Comparison of ENCODE assay signal across 8 cellular contexts in the genomic region with DNA sequence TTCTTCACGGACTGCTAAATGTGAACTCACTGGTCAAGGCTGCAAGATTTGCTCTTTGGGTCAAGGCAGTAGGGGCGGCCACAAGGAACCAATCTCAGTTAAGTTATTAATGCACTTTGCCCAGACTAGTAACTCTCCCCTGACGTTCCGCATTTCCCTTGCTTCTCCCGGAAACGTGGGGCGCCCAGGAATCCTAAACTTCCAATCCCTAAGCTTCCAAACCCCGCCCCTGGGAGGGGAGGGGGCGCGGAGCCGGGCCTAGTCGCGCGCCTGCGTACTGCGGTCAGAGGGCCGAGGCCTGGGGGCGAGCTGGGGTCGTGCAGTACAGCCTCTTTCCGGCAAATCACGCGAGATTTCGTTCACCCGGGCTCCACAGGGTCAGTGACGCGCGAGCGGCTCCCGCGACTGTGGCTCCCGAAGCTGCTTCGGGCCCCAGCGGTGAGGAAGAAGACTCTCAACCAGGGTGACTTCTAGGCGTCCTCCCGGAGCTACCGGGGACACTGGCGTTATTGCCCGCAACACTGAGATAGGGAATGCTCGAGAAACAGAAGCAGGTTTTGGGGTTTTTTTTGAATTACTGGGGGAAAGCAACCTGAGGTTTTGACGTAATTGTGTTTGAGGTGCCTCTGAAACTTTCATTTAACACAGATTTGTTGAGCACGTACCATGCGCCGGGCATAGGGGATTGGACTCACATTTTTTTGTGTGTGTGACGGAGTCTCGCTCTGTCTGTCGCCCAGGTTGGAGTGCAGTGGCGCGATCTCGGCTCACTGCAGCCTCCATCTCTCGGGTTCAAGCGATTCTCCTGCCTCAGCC. TPM values are rescaled to one million over a fixed set of nuclear protein-coding genes. Genes with fewer than 3 reads are reported as not detected.
DNase-seq lines count a peak whose midpoint lies in the region; ATAC-seq and TF ChIP-seq lines count a peak whose summit lies in the region.

Gene PTGR2, plus strand, starts transcription at position 265 of the 816 bp plus-strand sequence. CDS start 7,032 bp downstream, outside the sequence.

- H3K9me3 ChIP-seq in SK-N-SH: no peaks in the 10 kb centered on the region
- no peaks in the 10 kb centered on the region for H3K9me3 ChIP-seq in suprapubic skin

- H4K20me1 ChIP-seq in SK-N-SH (ENCODE audit: insufficient read depth): no peaks in the 10 kb centered on the region

- no peaks in the 10 kb centered on the region for H3K9me2 ChIP-seq in SK-N-SH

- peak within 1 kb of the TSS; percentile 59 to 81 for H3K4me3 ChIP-seq in SK-N-SH (ENCODE audit: low read depth in 2 of 2, low read length in 1 of 2)
- peak within 1 kb of the TSS; percentile 69 for H3K4me3 ChIP-seq in suprapubic skin

- peak within 1 kb of the TSS; percentile 90 for H3K9ac ChIP-seq in SK-N-SH

- peak in 1 of 2 donors; percentile 86 for TF ChIP-seq POLR2A in suprapubic skin (IDR thresholded peaks at IDR 0.05)

- no peak for TF ChIP-seq RAD21 in SK-N-SH (IDR thresholded peaks at IDR 0.05; ENCODE audit: low read length)

- TF ChIP-seq CTCF in SK-N-SH (IDR thresholded peaks at IDR 0.05) (peak; percentile 9; the same call in 1 of the 2 replicates), suprapubic skin (IDR thresholded peaks at IDR 0.05) (peak in 1 of 2 donors; percentile 8)

- TF ChIP-seq EP300 in SK-N-SH (IDR thresholded peaks at IDR 0.05; ENCODE audit: borderline replicate concordance in 1 of 2, low read depth in 1 of 2, low read length in 1 of 2) (no peak; a peak in 1 of 4 replicates), suprapubic skin (IDR thresholded peaks at IDR 0.05) (no peak)

- H2AFZ ChIP-seq in SK-N-SH (ENCODE audit: low read depth): peak within 1 kb of the TSS; percentile 85

- no peaks in the 10 kb centered on the region for H3K9me3 Mint-ChIP-seq in activated naive CD4-positive, alpha-beta T cell treated with anti-CD3 and anti-CD28 coated beads, Interleukin-2, amount 50 U/mL, for 72 hours

- H3F3A ChIP-seq in SK-N-SH (replicated peaks; ENCODE audit: insufficient read depth): peaks cover 11% of the 10 kb centered on the region

- H3K79me2 ChIP-seq in SK-N-SH (ENCODE audit: insufficient read depth): peaks cover 22% of the 10 kb centered on the region

- POLR2A ChIA-PET in SK-N-SH (lab: Yijun Ruan, JAX): interaction anchor here (0.7 to 1.8 kb wide), 6 partner anchors 23 to 207 kb away, joined by 3 to 10 read pairs (median 4); partner anchors contain the start of genes DNAL1 and ZNF410

- peak; percentile 67 for ATAC-seq in HG02571 (IDR thresholded peaks at IDR 0.05; ENCODE audit: unreplicated experiment)
- ATAC-seq in activated naive CD4-positive, alpha-beta T cell treated with anti-CD3 and anti-CD28 coated beads, Interleukin-2, amount 50 U/mL, for 72 hours: peak; percentile 97 to 98

- peaks cover 0 to 13% of the 10 kb centered on the region in 2 donors for H3K36me3 Mint-ChIP-seq in activated naive CD4-positive, alpha-beta T cell treated with anti-CD3 and anti-CD28 coated beads, Interleukin-2, amount 50 U/mL, for 72 hours

- 2% methylated on average over 46 of the region's 51 CpGs for WGBS in SK-N-SH (ENCODE audit: low lambda C conversion rate)
- under 1% methylated on average over 46 of the region's 51 CpGs for WGBS in suprapubic skin

- H3K27ac ChIP-seq in SK-N-SH (ENCODE audit: low read depth in 2 of 2, low read length in 1 of 2) (peak within 1 kb of the TSS; percentile 86 to 88), suprapubic skin (peak within 1 kb of the TSS; percentile 94)

- peaks cover 2 to 9% of the 10 kb centered on the region in 2 experiments; a peak in 2 of 4 replicates for H3K4me1 ChIP-seq in SK-N-SH (ENCODE audit: control insufficient read depth in 1 of 2, insufficient read depth in 2 of 2, low read depth in 1 of 2, low read length in 1 of 2)
- peaks cover 18% of the 10 kb centered on the region for H3K4me1 ChIP-seq in suprapubic skin

- peak within 1 kb of the TSS; percentile 99 to 100 for H3K27ac Mint-ChIP-seq in activated naive CD4-positive, alpha-beta T cell treated with anti-CD3 and anti-CD28 coated beads, Interleukin-2, amount 50 U/mL, for 72 hours

- H3K36me3 ChIP-seq in SK-N-SH (replicated peaks in 1 of 2; ENCODE audit: control insufficient read depth in 1 of 2, insufficient read depth in 2 of 2, low read length in 1 of 2) (peaks cover 0 to 10% of the 10 kb centered on the region in 2 experiments), suprapubic skin (no peaks in the 10 kb centered on the region)

- DNase-seq in GM03348 (ENCODE audit: low spot score) (peak; percentile 99), NCI-H1092 (lab: John Stamatoyannopoulos, UW) (peak; percentile 94), SK-N-SH (peak; percentile 98), glomerular endothelial cell (ENCODE audit: extremely low read depth, low read depth, low spot score) (peak; percentile 76), occipital lobe (lab: John Stamatoyannopoulos, UW) (peak; percentile 90), suprapubic skin (ENCODE audit: low spot score in 2 of 2) (peak; percentile 96 to 98)
- peak; percentile 85 to 90 for DNase-seq in activated naive CD4-positive, alpha-beta T cell treated with anti-CD3 and anti-CD28 coated beads, Interleukin-2, amount 50 U/mL, for 72 hours (ENCODE audit: low spot score in 2 of 2)

- H3K27me3 ChIP-seq in SK-N-SH (ENCODE audit: insufficient read depth): no peaks in the 10 kb centered on the region
- H3K27me3 ChIP-seq in suprapubic skin: no peaks in the 10 kb centered on the region

- peak within 1 kb of the TSS; percentile 85 for H3K4me2 ChIP-seq in SK-N-SH

- CTCF ChIA-PET in SK-N-SH (lab: Yijun Ruan, JAX): interaction anchor here (0.6 to 1.8 kb wide), 8 partner anchors 25 to 122 kb away, joined by 3 to 4 read pairs (median 3); partner anchors contain the start of gene ZNF410

TF ChIP-seq in SK-N-SH, 30 proteins besides CTCF, POLR2A, EP300 and RAD21 (continues in another document):
- TF ChIP-seq POLR2AphosphoS5 (IDR thresholded peaks at IDR 0.05; ENCODE audit: low read depth, low read length) (peak; percentile 87), USF1 (IDR thresholded peaks at IDR 0.05; ENCODE audit: borderline replicate concordance, low read depth) (no peak), JUND (IDR thresholded peaks at IDR 0.05) (no peak), TEAD4 (IDR thresholded peaks at IDR 0.05; ENCODE audit: borderline replicate concordance, insufficient read depth) (no peak), ZBTB33 (IDR thresholded peaks at IDR 0.05; ENCODE audit: borderline replicate concordance, low read depth) (peak; percentile 97), RFX5 (IDR thresholded peaks at IDR 0.05; ENCODE audit: low read length) (no peak), CHD2 (IDR thresholded peaks at IDR 0.05; ENCODE audit: low read length, partially characterized antibody) (peak; percentile 99)
- TF ChIP-seq, protein P1, sequence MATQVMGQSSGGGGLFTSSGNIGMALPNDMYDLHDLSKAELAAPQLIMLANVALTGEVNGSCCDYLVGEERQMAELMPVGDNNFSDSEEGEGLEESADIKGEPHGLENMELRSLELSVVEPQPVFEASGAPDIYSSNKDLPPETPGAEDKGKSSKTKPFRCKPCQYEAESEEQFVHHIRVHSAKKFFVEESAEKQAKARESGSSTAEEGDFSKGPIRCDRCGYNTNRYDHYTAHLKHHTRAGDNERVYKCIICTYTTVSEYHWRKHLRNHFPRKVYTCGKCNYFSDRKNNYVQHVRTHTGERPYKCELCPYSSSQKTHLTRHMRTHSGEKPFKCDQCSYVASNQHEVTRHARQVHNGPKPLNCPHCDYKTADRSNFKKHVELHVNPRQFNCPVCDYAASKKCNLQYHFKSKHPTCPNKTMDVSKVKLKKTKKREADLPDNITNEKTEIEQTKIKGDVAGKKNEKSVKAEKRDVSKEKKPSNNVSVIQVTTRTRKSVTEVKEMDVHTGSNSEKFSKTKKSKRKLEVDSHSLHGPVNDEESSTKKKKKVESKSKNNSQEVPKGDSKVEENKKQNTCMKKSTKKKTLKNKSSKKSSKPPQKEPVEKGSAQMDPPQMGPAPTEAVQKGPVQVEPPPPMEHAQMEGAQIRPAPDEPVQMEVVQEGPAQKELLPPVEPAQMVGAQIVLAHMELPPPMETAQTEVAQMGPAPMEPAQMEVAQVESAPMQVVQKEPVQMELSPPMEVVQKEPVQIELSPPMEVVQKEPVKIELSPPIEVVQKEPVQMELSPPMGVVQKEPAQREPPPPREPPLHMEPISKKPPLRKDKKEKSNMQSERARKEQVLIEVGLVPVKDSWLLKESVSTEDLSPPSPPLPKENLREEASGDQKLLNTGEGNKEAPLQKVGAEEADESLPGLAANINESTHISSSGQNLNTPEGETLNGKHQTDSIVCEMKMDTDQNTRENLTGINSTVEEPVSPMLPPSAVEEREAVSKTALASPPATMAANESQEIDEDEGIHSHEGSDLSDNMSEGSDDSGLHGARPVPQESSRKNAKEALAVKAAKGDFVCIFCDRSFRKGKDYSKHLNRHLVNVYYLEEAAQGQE (IDR thresholded peaks at IDR 0.05; ENCODE audit: low read depth, low read length): peak; percentile 35; the same call in 1 of the 2 replicates

RNA-seq across cellular contexts. Expression of gene PTGR2, which starts in this region (rescaled TPM):
- 7.1 and 9.7 TPM in 2 replicates for polyA plus RNA-seq in SK-N-SH (2012; rRNA removed)
- 11.5 and 14.8 TPM in 2 replicates for polyA plus RNA-seq in SK-N-SH (2012; cell fraction: cytosol; rRNA removed)
- polyA plus RNA-seq in SK-N-SH (2012; cell fraction: nucleus; rRNA removed): 5.1 and 11.6 TPM in 2 replicates
- 1 to 10 TPM; 6.4 to 9.6 TPM for total RNA-seq in activated naive CD4-positive, alpha-beta T cell treated with anti-CD3 and anti-CD28 coated beads, Interleukin-2, amount 50 U/mL, for 72 hours
- 1.9 and 2.8 TPM in 2 replicates for total RNA-seq in glomerular endothelial cell
- 8.3 TPM for total RNA-seq in occipital lobe
- total RNA-seq in suprapubic skin: 10 to 100 TPM in 2 of 4 donors, 1 to 10 TPM in 2; 6.3 to 25.1 (median 10.3) TPM

Comparison
In these comparisons a context has a peak if more than half of its experiments do, and no peak if none do; other contexts are left out.
1. Peak in every context shown above with its lines: DNase-seq, ATAC-seq, H3K4me3 ChIP-seq and H3K27ac ChIP-seq.